8 cellular contexts compared by ENCODE assay signal in genomic region chr4:184328022-184328736, GRCh38.
DNase-seq lines count a peak whose midpoint lies in the region; ATAC-seq and TF ChIP-seq lines count a peak whose summit lies in the region.

No MANE protein-coding gene starts in this region.

- peak in 1 of 2 donors; percentile 25 for ATAC-seq in natural killer cell treated with Interleukin-12 subunit alpha and Interleukin-12 subunit beta and Interleukin-15 and Interleukin-18, amount 100 ng/mL, for 72 hours
- ATAC-seq in natural killer cell (no peak), HG03095 (IDR thresholded peaks at IDR 0.05; ENCODE audit: unreplicated experiment) (peak; percentile 73)

- no peak for DNase-seq in natural killer cell treated with Interleukin-12 subunit alpha and Interleukin-12 subunit beta and Interleukin-15 and Interleukin-18, amount 100 ng/mL, for 72 hours (ENCODE audit: low spot score)
- DNase-seq in natural killer cell (no peak), NCI-H446 treated with DMSO at 0.1 percent for 48 hours (lab: John Stamatoyannopoulos, UW) (no peak), putamen (ENCODE audit: low spot score) (no peak), NCI-H2081 treated with DMSO at 0.1 percent for 48 hours (lab: John Stamatoyannopoulos, UW) (no peak), hippocampal formation (lab: John Stamatoyannopoulos, UW) (no peak)
- DNase-seq in activated naive CD4-positive, alpha-beta T cell treated with anti-CD3 and anti-CD28 coated beads, Interleukin-2, amount 50 U/mL, for 16 hours = peak; percentile 60

- H3K36me3 Mint-ChIP-seq in natural killer cell treated with Interleukin-12 subunit alpha and Interleukin-12 subunit beta and Interleukin-15 and Interleukin-18, amount 100 ng/mL, for 72 hours = no peaks in the 10 kb centered on the region
- H3K36me3 Mint-ChIP-seq in natural killer cell = no peaks in the 10 kb centered on the region

- H3K4me1 Mint-ChIP-seq in natural killer cell treated with Interleukin-12 subunit alpha and Interleukin-12 subunit beta and Interleukin-15 and Interleukin-18, amount 100 ng/mL, for 72 hours (ENCODE audit: low read depth in 2 of 2) = peaks cover 22 to 25% of the 10 kb centered on the region in 2 donors
- H3K4me1 Mint-ChIP-seq in natural killer cell = peaks cover 10% of the 10 kb centered on the region in 2 donors

- H3K27ac Mint-ChIP-seq in natural killer cell treated with Interleukin-12 subunit alpha and Interleukin-12 subunit beta and Interleukin-15 and Interleukin-18, amount 100 ng/mL, for 72 hours = peak overlapping the region; percentile 9 to 78
- peak overlapping the region in 1 of 2 donors; percentile 35 for H3K27ac Mint-ChIP-seq in natural killer cell

- H3K4me3 Mint-ChIP-seq in natural killer cell treated with Interleukin-12 subunit alpha and Interleukin-12 subunit beta and Interleukin-15 and Interleukin-18, amount 100 ng/mL, for 72 hours = peak overlapping the region; percentile 41
- H3K4me3 Mint-ChIP-seq in natural killer cell = no peak overlapping the region

- TF ChIP-seq CTCF in natural killer cell (IDR thresholded peaks at IDR 0.05) = no peak

- intact Hi-C loops in natural killer cell (cut with micrococcal nuclease) = no loop called here

- H3K9me3 Mint-ChIP-seq in natural killer cell treated with Interleukin-12 subunit alpha and Interleukin-12 subunit beta and Interleukin-15 and Interleukin-18, amount 100 ng/mL, for 72 hours = no peaks in the 10 kb centered on the region
- H3K9me3 Mint-ChIP-seq in natural killer cell = no peaks in the 10 kb centered on the region

- H3K27me3 Mint-ChIP-seq in natural killer cell treated with Interleukin-12 subunit alpha and Interleukin-12 subunit beta and Interleukin-15 and Interleukin-18, amount 100 ng/mL, for 72 hours = no peaks in the 10 kb centered on the region
- no peaks in the 10 kb centered on the region for H3K27me3 Mint-ChIP-seq in natural killer cell (ENCODE audit: low read depth in 2 of 2)
